In the genomic region with DNA sequence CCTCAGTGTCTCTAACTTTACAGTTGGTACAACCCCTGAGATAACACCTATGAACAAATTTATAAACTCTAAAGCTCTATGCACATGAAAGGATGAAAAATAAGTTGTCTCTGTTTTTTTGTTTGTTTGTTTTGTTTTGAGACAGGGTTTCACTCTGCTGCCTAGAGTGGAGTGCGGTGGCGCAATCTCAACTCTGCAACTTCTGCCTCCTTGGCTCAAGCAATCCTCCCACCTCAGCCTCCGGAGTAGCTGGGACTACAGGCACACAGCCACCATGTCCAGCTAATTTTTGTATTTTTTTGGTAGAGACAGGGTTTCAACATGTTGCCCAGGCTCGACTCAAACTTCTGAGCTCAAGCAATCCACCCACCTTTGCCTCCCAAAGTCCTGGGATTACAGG, we compare ENCODE assay signal across 19 cellular contexts.
"Had no signal": no experiment of that assay in that cellular context is flagged by ENCODE, and none has a peak within 500 bp of the region (broad histone marks: within the 10 kb centered on the region; RNA-seq: fewer than 3 reads in every experiment).

No MANE protein-coding gene starts in this region.

- H3K4me1 ChIP-seq: psoas muscle, testis, tibial nerve had no signal

- H3K36me3 ChIP-seq: neutrophil, tibial nerve had no signal

- H3K27me3 ChIP-seq: hepatocyte, neutrophil, testis, tibial nerve had no signal

- H3K27ac ChIP-seq: hepatocyte, neutrophil, psoas muscle, testis, tibial nerve had no signal

- DNase-seq: effector CD4-positive, alpha-beta T cell; endodermal cell; erythroblast; foreskin melanocyte; head of caudate nucleus; mammary epithelial cell; mucosa of descending colon; naive thymus-derived CD8-positive, alpha-beta T cell; psoas muscle; retina; stimulated activated CD4-positive, alpha-beta T cell treated with anti-CD3 and anti-CD28 coated beads, Interleukin-2, amount 100 ng/mL, for 24 hours; stimulated activated CD4-positive, alpha-beta T cell treated with anti-CD3 and anti-CD28 coated beads, Interleukin-4, amount 100 ng/mL, for 4 hours; stimulated activated naive B cell treated with anti-CD40 and anti-IgM and Interleukin-4, amounts not matched to agents 10 μg/mL and 1 μg/mL and 100 μg/mL, for 72 hours; stimulated activated naive CD8-positive, alpha-beta T cell treated with anti-CD3 and anti-CD28 coated beads, Interleukin-15, amount 100 ng/mL, for 72 hours; testis had no signal

- H3K4me3 ChIP-seq: hepatocyte, mucosa of descending colon, psoas muscle, testis, tibial nerve had no signal

- ATAC-seq: mucosa of descending colon; naive thymus-derived CD8-positive, alpha-beta T cell; psoas muscle; sciatic nerve; stimulated activated naive B cell treated with anti-CD40 and anti-IgM and Interleukin-4, amounts not matched to agents 10 μg/mL and 1 μg/mL and 100 μg/mL, for 72 hours; stimulated activated naive CD8-positive, alpha-beta T cell treated with anti-CD3 and anti-CD28 coated beads, Interleukin-15, amount 100 ng/mL, for 72 hours had no signal

- H3K9me3 ChIP-seq: mucosa of descending colon, neutrophil, psoas muscle, testis, tibial nerve had no signal
